17 cellular contexts compared by ENCODE assay signal in genomic region chr2:158667969-158668368, GRCh38.
DNase-seq lines count a peak whose midpoint lies in the region; ATAC-seq, FAIRE-seq and TF ChIP-seq lines count a peak whose summit lies in the region.
"Had no signal": no experiment of that assay in that cellular context is flagged by ENCODE, and none has a peak within 500 bp of the region (broad histone marks: within the 10 kb centered on the region; RNA-seq: fewer than 3 reads in every experiment).

No MANE protein-coding gene starts in this region.

- no peaks in the 10 kb centered on the region for H3K27me3 ChIP-seq in subcutaneous abdominal adipose tissue (ENCODE audit: control insufficient read depth in 5 of 5, insufficient read depth in 4 of 5, low read length in 5 of 5)

- peaks cover 4 to 54% (median 18%) of the 10 kb centered on the region in 5 donors for H3K4me1 ChIP-seq in subcutaneous abdominal adipose tissue (ENCODE audit: control insufficient read depth in 5 of 5, insufficient read depth in 5 of 5, low read length in 5 of 5)
- H3K4me1 ChIP-seq: Caco-2 had no signal

- H3K36me3 ChIP-seq in subcutaneous abdominal adipose tissue (ENCODE audit: control insufficient read depth in 5 of 5, insufficient read depth in 5 of 5, low read length in 5 of 5): peaks cover 0 to 32% (median 30%) of the 10 kb centered on the region in 5 donors

- intact Hi-C loops in left cardiac atrium (cut with DNase I): no loop called here

- ATAC-seq in left cardiac atrium (peak; percentile 27 to 34), GM18858 (IDR thresholded peaks at IDR 0.05; ENCODE audit: unreplicated experiment) (no peak)
- ATAC-seq: activated CD4-positive, CD25-positive, alpha-beta regulatory T cell treated with anti-CD3 and anti-CD28 coated beads, Interleukin-2, amount 50 U/mL, for 24 hours; activated naive CD8-positive, alpha-beta T cell treated with anti-CD3 and anti-CD28 coated beads, Interleukin-2, amount 50 U/mL, for 24 hours; effector memory CD8-positive, alpha-beta T cell had no signal

- no peak overlapping the region for H3K4me3 ChIP-seq in subcutaneous abdominal adipose tissue (ENCODE audit: low read depth in 1 of 5, low read length in 5 of 5)
- H3K4me3 ChIP-seq: skin epidermis had no signal

- no peaks in the 10 kb centered on the region for H3K9me3 ChIP-seq in subcutaneous abdominal adipose tissue (ENCODE audit: control insufficient read depth in 5 of 5, low read length in 5 of 5)
- H3K9me3 ChIP-seq: Caco-2 had no signal

- no peak for FAIRE-seq in GM12892 (lab: Jason Lieb, UNC)
- FAIRE-seq in HTR-8/SVneo (lab: Jason Lieb, UNC): no peak
- FAIRE-seq: frontal cortex had no signal

- DNase-seq in NCI-H226 (peak; percentile 70), cerebellum (ENCODE audit: low spot score) (peak; percentile 42), left cardiac atrium (no peak), GM12892 (ENCODE audit: insufficient read length) (no peak), HTR-8/SVneo (ENCODE audit: insufficient read length, low spot score) (no peak)
- DNase-seq: activated naive CD8-positive, alpha-beta T cell treated with anti-CD3 and anti-CD28 coated beads, Interleukin-2, amount 50 U/mL, for 24 hours; Caco-2; cerebellar nuclear complex; effector memory CD8-positive, alpha-beta T cell; KBM-7; NCI-H524 treated with DMSO at 0.1 percent for 48 hours; stimulated activated CD4-positive, alpha-beta T cell treated with anti-CD3 and anti-CD28 coated beads, Interleukin-4, amount 100 ng/mL, for 1 hour had no signal

- no peak overlapping the region for H3K9ac ChIP-seq in subcutaneous abdominal adipose tissue (ENCODE audit: low read length in 5 of 5)

- no peak for TF ChIP-seq POLR2A in GM12892 (IDR thresholded peaks at IDR 0.05; ENCODE audit: low read depth, low read length)

- peak overlapping the region; percentile 74 for H3K27ac ChIP-seq in subcutaneous abdominal adipose tissue (ENCODE audit: low read depth, low read length)

Comparison
In these comparisons a context has a peak if more than half of its experiments do, and no peak if none do; other contexts are left out.
1. DNase-seq: peak in NCI-H226 (single experiment) and cerebellum (single experiment); none in left cardiac atrium (single experiment), GM12892 (single experiment) and HTR-8/SVneo (single experiment).